Comparison of ENCODE assay signal across 1 cellular context in the genomic region with DNA sequence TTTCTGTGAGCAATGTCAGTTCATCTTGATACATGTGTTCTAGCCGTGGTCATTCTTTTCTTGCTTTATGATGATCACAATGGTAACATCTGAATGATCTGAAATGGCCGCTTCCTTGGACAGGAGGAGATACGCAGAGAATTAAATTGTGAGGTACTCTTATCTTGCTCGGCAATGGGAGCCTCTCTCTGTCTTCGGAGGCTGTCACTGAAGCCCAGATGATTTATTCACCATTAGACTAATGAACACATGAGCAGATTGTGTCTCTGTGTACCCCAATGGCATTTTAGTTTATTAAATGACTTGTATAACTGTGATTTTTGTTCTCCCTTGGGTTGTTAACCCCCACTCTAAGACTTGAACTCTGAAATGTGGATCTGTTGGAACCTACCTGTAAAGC.
TF ChIP-seq lines count a peak whose summit lies in the region.

No MANE protein-coding gene starts in this region.

TF ChIP-seq in GM23338, 12 proteins besides CTCF, POLR2A, EP300 and RAD21 (continued from another document):
- TF ChIP-seq ETS1 (IDR thresholded peaks at IDR 0.05) = no peak
TF ChIP-seq in GM23338: peak in this region for 0.
